Comparison of ENCODE assay signal across 12 cellular contexts in the genomic region with DNA sequence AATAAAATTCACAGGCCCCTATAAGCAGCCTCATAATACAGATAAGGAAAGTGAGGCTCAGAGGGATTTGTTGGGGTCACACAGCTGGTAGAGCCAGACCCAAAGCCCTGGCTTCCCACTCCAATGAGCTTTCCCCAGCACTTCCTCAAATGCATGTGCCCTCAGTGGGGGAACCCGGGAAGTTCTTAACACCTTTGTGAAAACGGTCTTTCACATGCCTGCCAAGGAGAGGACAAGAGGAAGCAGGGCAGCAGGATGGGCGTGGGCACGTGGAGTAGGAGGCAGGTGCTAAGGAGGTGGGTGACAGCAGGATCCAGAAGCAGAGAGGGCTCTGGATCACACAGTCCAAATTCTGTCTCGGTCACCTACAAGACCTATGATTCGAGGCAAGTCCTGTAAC. TPM values are rescaled to one million over a fixed set of nuclear protein-coding genes. Genes with fewer than 3 reads are reported as not detected.
DNase-seq lines count a peak whose midpoint lies in the region; ATAC-seq, FAIRE-seq and TF ChIP-seq lines count a peak whose summit lies in the region.
"Had no signal": no experiment of that assay in that cellular context is flagged by ENCODE, and none has a peak within 500 bp of the region (broad histone marks: within the 10 kb centered on the region; RNA-seq: fewer than 3 reads in every experiment).

No MANE protein-coding gene starts in this region.

- no peak for TF ChIP-seq CTCF in D721Med (IDR thresholded peaks at IDR 0.05; ENCODE audit: insufficient read depth, missing control alignments)

- peak overlapping the region; percentile 29 for H3K27ac Mint-ChIP-seq in activated naive CD8-positive, alpha-beta T cell treated with anti-CD3 and anti-CD28 coated beads, Interleukin-2, amount 50 U/mL, for 24 hours

- FAIRE-seq in GM12891 (lab: Jason Lieb, UNC) = peak; percentile 45
- no peak for FAIRE-seq in D721Med (lab: Jason Lieb, UNC)
- FAIRE-seq: endometrium had no signal

- ATAC-seq in activated T-cell treated with anti-CD3 and anti-CD28 coated beads, Interleukin-2, amount 50 U/mL, for 4 hours = no peak
- ATAC-seq in activated naive CD8-positive, alpha-beta T cell treated with anti-CD3 and anti-CD28 coated beads, Interleukin-2, amount 50 U/mL, for 24 hours = no peak
- peak; percentile 8 for ATAC-seq in sciatic nerve
- ATAC-seq in HG03108 (IDR thresholded peaks at IDR 0.05; ENCODE audit: unreplicated experiment) = no peak
- no peak for ATAC-seq in GM18498 (IDR thresholded peaks at IDR 0.05; ENCODE audit: unreplicated experiment)
- ATAC-seq: gastrocnemius medialis had no signal

- peaks cover 45% of the 10 kb centered on the region for H3K4me1 Mint-ChIP-seq in activated T-cell treated with anti-CD3 and anti-CD28 coated beads, Interleukin-2, amount 50 U/mL, for 4 hours (ENCODE audit: low read depth)
- peaks cover 28% of the 10 kb centered on the region for H3K4me1 Mint-ChIP-seq in activated naive CD8-positive, alpha-beta T cell treated with anti-CD3 and anti-CD28 coated beads, Interleukin-2, amount 50 U/mL, for 24 hours

- intact Hi-C loops in sciatic nerve (cut with DNase I) = no loop called here

- DNase-seq in activated T-cell treated with anti-CD3 and anti-CD28 coated beads, Interleukin-2, amount 50 U/mL, for 4 hours = no peak
- DNase-seq in activated T-cell treated with anti-CD3 and anti-CD28 coated beads, Interleukin-2, amount 50 U/mL, for 48 hours = no peak
- DNase-seq in GM12891 (ENCODE audit: insufficient read length, low spot score) = no peak
- no peak for DNase-seq in activated naive CD8-positive, alpha-beta T cell treated with anti-CD3 and anti-CD28 coated beads, Interleukin-2, amount 50 U/mL, for 24 hours
- peak; percentile 47 for DNase-seq in sciatic nerve (ENCODE audit: low spot score)
- DNase-seq in D721Med (ENCODE audit: insufficient read length, low spot score) = no peak
- DNase-seq: gastrocnemius medialis, MG63, NCI-H2107 had no signal

- no peaks in the 10 kb centered on the region for H3K9me3 Mint-ChIP-seq in activated T-cell treated with anti-CD3 and anti-CD28 coated beads, Interleukin-2, amount 50 U/mL, for 4 hours
- no peaks in the 10 kb centered on the region for H3K9me3 Mint-ChIP-seq in activated naive CD8-positive, alpha-beta T cell treated with anti-CD3 and anti-CD28 coated beads, Interleukin-2, amount 50 U/mL, for 24 hours

- peak overlapping the region; percentile 54 for H3K4me3 Mint-ChIP-seq in activated T-cell treated with anti-CD3 and anti-CD28 coated beads, Interleukin-2, amount 50 U/mL, for 4 hours
- H3K4me3 Mint-ChIP-seq in activated naive CD8-positive, alpha-beta T cell treated with anti-CD3 and anti-CD28 coated beads, Interleukin-2, amount 50 U/mL, for 24 hours = no peak overlapping the region

- no peak for TF ChIP-seq POLR2A in GM12891 (IDR thresholded peaks at IDR 0.05; ENCODE audit: low read depth, low read length)

- H3K27me3 Mint-ChIP-seq in activated T-cell treated with anti-CD3 and anti-CD28 coated beads, Interleukin-2, amount 50 U/mL, for 4 hours (ENCODE audit: low read depth) = no peaks in the 10 kb centered on the region
- H3K27me3 Mint-ChIP-seq in activated naive CD8-positive, alpha-beta T cell treated with anti-CD3 and anti-CD28 coated beads, Interleukin-2, amount 50 U/mL, for 24 hours = peaks cover 2% of the 10 kb centered on the region

- H3K36me3 Mint-ChIP-seq in activated T-cell treated with anti-CD3 and anti-CD28 coated beads, Interleukin-2, amount 50 U/mL, for 4 hours (ENCODE audit: insufficient read depth) = no peaks in the 10 kb centered on the region
- no peaks in the 10 kb centered on the region for H3K36me3 Mint-ChIP-seq in activated naive CD8-positive, alpha-beta T cell treated with anti-CD3 and anti-CD28 coated beads, Interleukin-2, amount 50 U/mL, for 24 hours (ENCODE audit: low read depth)

TF ChIP-seq in GM12891, 5 proteins besides CTCF, POLR2A, EP300 and RAD21:
- TF ChIP-seq TAF1 (IDR thresholded peaks at IDR 0.05; ENCODE audit: low read depth, low read length) = no peak
- TF ChIP-seq SPI1 (IDR thresholded peaks at IDR 0.05; ENCODE audit: low read depth, low read length) = peak; percentile 60; the same call in 1 of the 2 replicates
TF ChIP-seq in GM12891: peak in this region for 1.

RNA-seq across cellular contexts. Expression of a gene that starts 0.6 kb away (rescaled TPM):
- not detected for total RNA-seq in activated T-cell treated with anti-CD3 and anti-CD28 coated beads, Interleukin-2, amount 50 U/mL, for 4 hours
- 0.19 TPM for polyA plus RNA-seq in GM12891 (2012; ENCODE audit: low read depth, missing spikeins)
- total RNA-seq in sciatic nerve = 91.7 TPM

RNA-seq across cellular contexts. Expression of a gene that starts 30.9 kb away (rescaled TPM):
- total RNA-seq in activated T-cell treated with anti-CD3 and anti-CD28 coated beads, Interleukin-2, amount 50 U/mL, for 4 hours = 100 to 1,000 TPM; 100 to 104 (median 104) TPM
- 96.3 TPM for polyA plus RNA-seq in GM12891 (2012; ENCODE audit: low read depth, missing spikeins)
- 154 TPM for total RNA-seq in sciatic nerve

RNA-seq across cellular contexts. Expression of a gene that starts 50.3 kb away (rescaled TPM):
- total RNA-seq in activated T-cell treated with anti-CD3 and anti-CD28 coated beads, Interleukin-2, amount 50 U/mL, for 4 hours = 1 to 10 TPM in 2 of 3 donors, under 1 TPM in 1; 0.87 to 1.5 (median 1.1) TPM
- 6.1 TPM for polyA plus RNA-seq in GM12891 (2012; ENCODE audit: low read depth, missing spikeins)
- total RNA-seq in sciatic nerve = 19.7 TPM

Comparison
In these comparisons a context has a peak if more than half of its experiments do, and no peak if none do; other contexts are left out.
1. RNA of a gene that starts 0.6 kb away (total RNA-seq): 91.7 TPM in sciatic nerve (single experiment); not detected in activated T-cell treated with anti-CD3 and anti-CD28 coated beads, Interleukin-2, amount 50 U/mL, for 4 hours; every median in the first group is over 10 times any median in the second.